9 cellular contexts compared by ENCODE assay signal in the genomic region with DNA sequence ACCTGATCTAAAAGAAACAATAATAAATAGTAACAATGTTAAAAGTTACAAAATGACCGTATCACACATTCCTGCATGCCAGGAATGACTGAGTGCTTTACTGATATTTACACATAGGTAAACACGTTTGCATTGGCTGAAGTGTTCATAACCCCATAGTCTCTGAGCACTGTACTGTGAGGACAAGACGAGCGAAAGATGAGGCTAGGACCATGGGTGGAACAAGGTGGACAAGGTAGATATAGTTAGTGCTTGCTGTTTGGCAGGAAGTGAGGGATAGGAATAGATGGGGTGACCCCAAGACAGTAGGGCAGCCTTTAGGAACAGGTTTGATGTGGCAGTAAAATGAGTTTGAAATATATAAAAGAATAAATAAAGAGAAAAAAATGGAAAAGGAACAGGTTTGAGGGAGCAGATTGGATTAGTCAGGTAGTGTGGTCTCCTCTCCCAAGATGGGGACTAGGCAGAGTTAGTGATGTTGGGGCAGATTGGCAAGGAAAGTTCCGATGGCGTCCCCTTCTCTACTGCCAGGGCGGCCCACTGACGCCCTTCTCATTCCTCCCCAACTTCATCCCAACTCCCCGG. TPM values are rescaled to one million over a fixed set of nuclear protein-coding genes. Genes with fewer than 3 reads are reported as not detected.
A peak's percentile ranks its signal among the peaks of the same experiment; 100 is the strongest.
DNase-seq lines count a peak whose midpoint lies in the region; ATAC-seq, FAIRE-seq and TF ChIP-seq lines count a peak whose summit lies in the region.
"Had no signal": no experiment of that assay in that cellular context is flagged by ENCODE, and none has a peak within 500 bp of the region (broad histone marks: within the 10 kb centered on the region; RNA-seq: fewer than 3 reads in every experiment).

No MANE protein-coding gene starts in this region.

- in situ Hi-C loops in GM12878 (cut with MboI): no loop called here
- in situ Hi-C loops in G401 (cut with HindIII; ENCODE audit: low sequenced_read_pairs): no loop called here

- POLR2A ChIA-PET in GM12878 (lab: Charles Lee): interaction anchor here (0.7 to 4.7 kb wide), 3 partner anchors 35 to 53 kb away, joined by 4 to 22 read pairs (median 4); partner anchors contain the start of gene TMEM208

- SMC1A ChIA-PET in GM12878 (lab: Charles Lee; ENCODE audit: uncharacterized antibody, unreplicated experiment): interaction anchor here (2.1 kb wide), 1 partner anchor 53 kb away, joined by 9 read pairs; no protein-coding TSS in a partner anchor

- TF ChIP-seq POLR2A in GM12878 (IDR thresholded peaks at IDR 0.05; ENCODE audit: low read depth, low read length): no peak

- BruUV-seq in GM12878 (replicated peaks; lab: Mats Ljungman, UMichigan): no TSS peak

- FAIRE-seq in GM12878 (lab: Jason Lieb, UNC): no peak
- FAIRE-seq in urothelium cell line (lab: Jason Lieb, UNC): no peak

- intact Hi-C loops in GM12878 (cut with micrococcal nuclease; ENCODE audit: unreplicated experiment): no loop called here

- RAD21 ChIA-PET in GM12878 (lab: Charles Lee; ENCODE audit: unreplicated experiment): interaction anchor here (1.2 to 1.4 kb wide), 2 partner anchors 21 to 53 kb away, joined by 3 to 4 read pairs; partner anchors contain the start of gene NOL3

- H3K9me3 ChIP-seq in GM12878 (replicated peaks; ENCODE audit: control insufficient read depth, insufficient read depth, low read length) (no peaks in the 10 kb centered on the region), mucosa of rectum (ENCODE audit: control insufficient read depth in 2 of 2, low read length in 2 of 2) (no peaks in the 10 kb centered on the region)

- no peak for TF ChIP-seq RAD21 in GM12878 (IDR thresholded peaks at IDR 0.05; ENCODE audit: insufficient read depth, low read depth, low read length)

- no peak for DNase-seq in HFF-Myc (ENCODE audit: extremely low read depth, low read depth)
- no peak for DNase-seq in GM12878 (ENCODE audit: low read depth, low spot score)
- DNase-seq in urothelium cell line (ENCODE audit: low spot score): no peak
- DNase-seq in NCI-H187 treated with DMSO at 0.1 percent for 48 hours (lab: John Stamatoyannopoulos, UW): no peak
- no peak for DNase-seq in G401 (ENCODE audit: low spot score)

- H3K36me3 ChIP-seq in ACC112 (ENCODE audit: insufficient read depth, low read length) (peaks cover 17% of the 10 kb centered on the region; the same call in 1 of the 2 replicates), GM12878 (ENCODE audit: control insufficient read depth in 2 of 2, insufficient read depth in 2 of 2, low read length in 1 of 2) (peaks cover 9 to 17% of the 10 kb centered on the region in 2 experiments), mucosa of rectum (ENCODE audit: control insufficient read depth in 2 of 2, insufficient read depth in 2 of 2, low read length in 2 of 2) (peaks cover 24 to 30% of the 10 kb centered on the region in 2 donors)

- H3K4me2 ChIP-seq in GM12878 (ENCODE audit: control insufficient read depth, insufficient read depth): peak overlapping the region; percentile 58

- CTCF ChIA-PET in GM12878 (lab: Yijun Ruan, JAX): interaction anchor here (1.6 kb wide), 1 partner anchor 173 kb away, joined by 5 read pairs; no protein-coding TSS in a partner anchor

- H3K79me2 ChIP-seq in ACC112 (ENCODE audit: control insufficient read depth, insufficient read depth, low read length, unreplicated experiment): peaks cover 36% of the 10 kb centered on the region
- peaks cover 23% of the 10 kb centered on the region for H3K79me2 ChIP-seq in GM12878 (ENCODE audit: control insufficient read depth, insufficient read depth, low read length)

- H3K4me1 ChIP-seq in ACC112 (ENCODE audit: control insufficient read depth, insufficient read depth, low read length, unreplicated experiment) (peaks cover 26% of the 10 kb centered on the region), GM12878 (ENCODE audit: control insufficient read depth, insufficient read depth, low read length) (peaks cover 8% of the 10 kb centered on the region), mucosa of rectum (ENCODE audit: control insufficient read depth in 2 of 2, insufficient read depth in 2 of 2, low read length in 2 of 2) (peaks cover 26 to 28% of the 10 kb centered on the region in 2 donors)

- peak overlapping the region; percentile 96 for H3K4me3 ChIP-seq in ACC112 (ENCODE audit: low read depth, low read length)
- peak overlapping the region; percentile 100 for H3K4me3 ChIP-seq in HFF-Myc (replicated peaks; ENCODE audit: low read depth, low read length)
- peak overlapping the region; percentile 99; the same call in 1 of the 2 replicates for H3K4me3 ChIP-seq in GM12878
- peak overlapping the region; percentile 57 to 90 for H3K4me3 ChIP-seq in mucosa of rectum (ENCODE audit: low read length in 2 of 2)

- no peak for TF ChIP-seq EP300 in GM12878 (IDR thresholded peaks at IDR 0.05; ENCODE audit: borderline replicate concordance in 1 of 2, control insufficient read depth in 1 of 2, low read depth in 2 of 2, low read length in 2 of 2)

- H3K27me3 ChIP-seq in ACC112 (ENCODE audit: insufficient read depth, low read length) (no peaks in the 10 kb centered on the region), GM12878 (replicated peaks in 1 of 2; ENCODE audit: control insufficient read depth in 2 of 2, insufficient read depth in 2 of 2, low read length in 1 of 2) (no peaks in the 10 kb centered on the region), mucosa of rectum (ENCODE audit: control insufficient read depth in 2 of 2, insufficient read depth in 2 of 2, low read length in 2 of 2) (no peaks in the 10 kb centered on the region)

- no peak; the same call in 2 of the 3 replicates for ATAC-seq in GM12878
- ATAC-seq in HG02571 (IDR thresholded peaks at IDR 0.05; ENCODE audit: unreplicated experiment): no peak

- H3K27ac ChIP-seq in ACC112 (ENCODE audit: low read depth, low read length) (no peak overlapping the region), GM12878 (ENCODE audit: control insufficient read depth, insufficient read depth) (no peak overlapping the region), mucosa of rectum (ENCODE audit: low read depth in 2 of 2, low read length in 2 of 2) (no peak overlapping the region)

- 24% methylated on average over 9 of the region's 9 CpGs for WGBS in GM12878 (ENCODE audit: insufficient coverage, insufficient replicate concordance, low lambda C conversion rate, missing lambda C conversion rate)

- peaks cover 7% of the 10 kb centered on the region for H4K20me1 ChIP-seq in GM12878 (ENCODE audit: control insufficient read depth, insufficient read depth)

- no peak for TF ChIP-seq CTCF in HFF-Myc (IDR thresholded peaks at IDR 0.05; ENCODE audit: low read depth, low read length, missing control alignments)
- TF ChIP-seq CTCF in GM12878 (IDR thresholded peaks at IDR 0.05 in 2 of 3, conservative IDR thresholded peaks at IDR 0.05 in 1 of 3; ENCODE audit: control insufficient read depth in 2 of 3, extremely low read depth in 1 of 3, insufficient read depth in 1 of 3, low read depth in 3 of 3, low read length in 3 of 3): no peak

- H2AFZ ChIP-seq in ACC112 (ENCODE audit: low read length, unreplicated experiment): no peak overlapping the region
- peak overlapping the region; percentile 45 for H2AFZ ChIP-seq in GM12878 (ENCODE audit: control insufficient read depth, low read depth, low read length)

- H3K9ac ChIP-seq in GM12878 (ENCODE audit: control insufficient read depth, insufficient read depth, low read length): 0 out of 2 replicates have a peak overlapping the region, but pooled peaks have one; percentile 3
- H3K9ac ChIP-seq in mucosa of rectum (ENCODE audit: low read depth in 1 of 2, low read length in 2 of 2): no peak overlapping the region

RNA-seq across cellular contexts. Expression of gene E2F4, which starts 0.5 kb away (rescaled TPM):
- total RNA-seq in GM12878 (2013; cell fraction: nucleolus; rRNA removed): 90.6 and 96.1 TPM in 2 replicates
- 105 and 116 TPM in 2 replicates for total RNA-seq in GM12878 (2014; rRNA removed)
- total RNA-seq in GM12878 (2014; rRNA removed; fragmentation: Illumina TruSeq; extraction: Trizol): 68.2 and 72.6 TPM in 2 replicates
- 96.7 and 108 TPM in 2 replicates for total RNA-seq in GM12878 (2021)
- 51.0 TPM for polyA plus RNA-seq in GM12878 (2011; ENCODE audit: low read depth)
- polyA plus RNA-seq in GM12878 (2011; rRNA removed): 42.7 and 75.6 TPM in 2 replicates
- 126 and 137 TPM in 2 replicates for polyA plus RNA-seq in GM12878 (2011; cell fraction: cytosol; rRNA removed)
- 235 and 287 TPM in 2 replicates for polyA plus RNA-seq in GM12878 (2011; cell fraction: nucleus; rRNA removed)
- 64.9 and 80.5 TPM in 2 replicates for polyA plus RNA-seq in GM12878 (2012)
- 38.3 and 88.0 TPM in 2 replicates for polyA plus RNA-seq in GM12878 (2014; fragmentation: Illumina TruSeq; extraction: Trizol)
- polyA plus RNA-seq in GM12878 (2014; fragmentation: Nextera tagmentation; extraction: Ambion mirVana): 10 to 100 TPM; 11.7 to 16.5 TPM
- polyA plus RNA-seq in GM12878 (2014; rRNA removed): 132 and 147 TPM in 2 replicates
- 100 to 1,000 TPM; 104 to 110 TPM for polyA plus RNA-seq in GM12878 (2016; fragmentation: Nextera tagmentation; extraction: Ambion mirVana)
- polyA minus RNA-seq in GM12878 (2011; rRNA and poly(A)+ RNA removed): 75.3 and 103 TPM in 2 replicates
- 28.5 and 40.3 TPM in 2 replicates for polyA minus RNA-seq in GM12878 (2011; cell fraction: cytosol; rRNA and poly(A)+ RNA removed)
- 62.7 and 107 TPM in 2 replicates for polyA minus RNA-seq in GM12878 (2011; cell fraction: nucleus; rRNA and poly(A)+ RNA removed)
- 95.3 and 123 TPM in 2 replicates for total RNA-seq in G401 (2014; rRNA removed; shearing (Covaris generic))

RNA-seq across cellular contexts. Expression of gene EXOC3L1, which starts 1.6 kb away (rescaled TPM):
- total RNA-seq in GM12878 (2013; cell fraction: nucleolus; rRNA removed): not detected in 2 replicates
- total RNA-seq in GM12878 (2014; rRNA removed): not detected in 2 replicates
- not detected in 2 replicates for total RNA-seq in GM12878 (2014; rRNA removed; fragmentation: Illumina TruSeq; extraction: Trizol)
- total RNA-seq in GM12878 (2021): not detected in 2 replicates
- not detected for polyA plus RNA-seq in GM12878 (2011; ENCODE audit: low read depth)
- not detected in 2 replicates for polyA plus RNA-seq in GM12878 (2011; rRNA removed)
- polyA plus RNA-seq in GM12878 (2011; cell fraction: cytosol; rRNA removed): 0.01 and 0.07 TPM in 2 replicates
- 0.04 TPM in 1 of 2 replicates, not detected in the other for polyA plus RNA-seq in GM12878 (2011; cell fraction: nucleus; rRNA removed)
- polyA plus RNA-seq in GM12878 (2012): not detected in 2 replicates
- polyA plus RNA-seq in GM12878 (2014; fragmentation: Illumina TruSeq; extraction: Trizol): not detected in 2 replicates
- not detected for polyA plus RNA-seq in GM12878 (2014; fragmentation: Nextera tagmentation; extraction: Ambion mirVana)
- polyA plus RNA-seq in GM12878 (2014; rRNA removed): 0.03 TPM in 1 of 2 replicates, not detected in the other
- under 1 TPM; 0.07 to 0.42 TPM for polyA plus RNA-seq in GM12878 (2016; fragmentation: Nextera tagmentation; extraction: Ambion mirVana)
- polyA minus RNA-seq in GM12878 (2011; rRNA and poly(A)+ RNA removed): not detected in 2 replicates
- polyA minus RNA-seq in GM12878 (2011; cell fraction: cytosol; rRNA and poly(A)+ RNA removed): not detected in 2 replicates
- polyA minus RNA-seq in GM12878 (2011; cell fraction: nucleus; rRNA and poly(A)+ RNA removed): not detected in 2 replicates
- total RNA-seq in G401 (2014; rRNA removed; shearing (Covaris generic)): 0.24 and 0.25 TPM in 2 replicates
- total RNA-seq: NCI-H460 had no signal

RNA-seq across cellular contexts. Expression of gene ELMO3, which starts 7.4 kb away (rescaled TPM):
- total RNA-seq in GM12878 (2013; cell fraction: nucleolus; rRNA removed): 7.4 and 7.7 TPM in 2 replicates
- 2.9 and 3.3 TPM in 2 replicates for total RNA-seq in GM12878 (2014; rRNA removed)
- total RNA-seq in GM12878 (2014; rRNA removed; fragmentation: Illumina TruSeq; extraction: Trizol): 0.83 and 0.85 TPM in 2 replicates
- total RNA-seq in GM12878 (2021): 4.7 TPM in 2 replicates
- 0.55 TPM for polyA plus RNA-seq in GM12878 (2011; ENCODE audit: low read depth)
- 1.4 and 2.3 TPM in 2 replicates for polyA plus RNA-seq in GM12878 (2011; rRNA removed)
- 2.3 and 4.2 TPM in 2 replicates for polyA plus RNA-seq in GM12878 (2011; cell fraction: cytosol; rRNA removed)
- polyA plus RNA-seq in GM12878 (2011; cell fraction: nucleus; rRNA removed): 33.6 and 41.6 TPM in 2 replicates
- 2.2 and 2.3 TPM in 2 replicates for polyA plus RNA-seq in GM12878 (2012)
- 0.08 and 0.46 TPM in 2 replicates for polyA plus RNA-seq in GM12878 (2014; fragmentation: Illumina TruSeq; extraction: Trizol)
- polyA plus RNA-seq in GM12878 (2014; fragmentation: Nextera tagmentation; extraction: Ambion mirVana): under 1 TPM in 1 of 2 experiments, not detected in 1; 0.05 TPM
- polyA plus RNA-seq in GM12878 (2014; rRNA removed): 4.2 and 4.6 TPM in 2 replicates
- under 1 TPM; 0.64 to 0.96 TPM for polyA plus RNA-seq in GM12878 (2016; fragmentation: Nextera tagmentation; extraction: Ambion mirVana)
- 0.44 and 1.9 TPM in 2 replicates for polyA minus RNA-seq in GM12878 (2011; rRNA and poly(A)+ RNA removed)
- 0.80 TPM in 1 of 2 replicates, not detected in the other for polyA minus RNA-seq in GM12878 (2011; cell fraction: cytosol; rRNA and poly(A)+ RNA removed)
- polyA minus RNA-seq in GM12878 (2011; cell fraction: nucleus; rRNA and poly(A)+ RNA removed): 4.0 and 7.6 TPM in 2 replicates
- total RNA-seq in G401 (2014; rRNA removed; shearing (Covaris generic)): 0.61 and 1.0 TPM in 2 replicates

RNA-seq across cellular contexts. Expression of gene MATCAP1, which starts 7.7 kb away (rescaled TPM):
- 43.8 and 52.6 TPM in 2 replicates for total RNA-seq in GM12878 (2013; cell fraction: nucleolus; rRNA removed)
- total RNA-seq in GM12878 (2014; rRNA removed) (11.3 and 11.6 TPM in 2 replicates), GM12878 (2014; rRNA removed; fragmentation: Illumina TruSeq; extraction: Trizol) (7.0 and 7.8 TPM in 2 replicates), GM12878 (2021) (18.3 and 18.8 TPM in 2 replicates)
- 9.8 TPM for polyA plus RNA-seq in GM12878 (2011; ENCODE audit: low read depth)
- polyA plus RNA-seq in GM12878 (2011; rRNA removed) (15.5 and 20.1 TPM in 2 replicates), GM12878 (2014; fragmentation: Illumina TruSeq; extraction: Trizol) (7.2 and 9.5 TPM in 2 replicates), GM12878 (2014; fragmentation: Nextera tagmentation; extraction: Ambion mirVana) (1 to 10 TPM; 2.8 to 6.6 TPM), GM12878 (2014; rRNA removed) (25.8 and 28.9 TPM in 2 replicates), GM12878 (2016; fragmentation: Nextera tagmentation; extraction: Ambion mirVana) (1 to 10 TPM; 5.6 to 7.6 TPM)
- polyA plus RNA-seq in GM12878 (2011; cell fraction: cytosol; rRNA removed): 28.8 and 36.3 TPM in 2 replicates
- polyA plus RNA-seq in GM12878 (2011; cell fraction: nucleus; rRNA removed): 244 and 246 TPM in 2 replicates
- polyA plus RNA-seq in GM12878 (2012): 22.5 and 23.5 TPM in 2 replicates
- 9.6 and 23.4 TPM in 2 replicates for polyA minus RNA-seq in GM12878 (2011; rRNA and poly(A)+ RNA removed)
- 5.3 and 10.4 TPM in 2 replicates for polyA minus RNA-seq in GM12878 (2011; cell fraction: cytosol; rRNA and poly(A)+ RNA removed)
- 33.2 and 41.7 TPM in 2 replicates for polyA minus RNA-seq in GM12878 (2011; cell fraction: nucleus; rRNA and poly(A)+ RNA removed)
- 19.1 and 33.4 TPM in 2 replicates for total RNA-seq in G401 (2014; rRNA removed; shearing (Covaris generic))

RNA-seq across cellular contexts. Expression of gene NOL3, which starts 21.2 kb away (rescaled TPM):
- 59.6 and 65.7 TPM in 2 replicates for total RNA-seq in GM12878 (2013; cell fraction: nucleolus; rRNA removed)
- total RNA-seq in GM12878 (2014; rRNA removed) (4.3 and 4.5 TPM in 2 replicates), GM12878 (2014; rRNA removed; fragmentation: Illumina TruSeq; extraction: Trizol) (1.5 and 2.3 TPM in 2 replicates), GM12878 (2021) (5.0 and 5.3 TPM in 2 replicates)
- 7.8 TPM for polyA plus RNA-seq in GM12878 (2011; ENCODE audit: low read depth)
- polyA plus RNA-seq in GM12878 (2011; rRNA removed) (18.4 and 19.5 TPM in 2 replicates), GM12878 (2014; fragmentation: Illumina TruSeq; extraction: Trizol) (3.0 and 4.2 TPM in 2 replicates), GM12878 (2014; fragmentation: Nextera tagmentation; extraction: Ambion mirVana) (under 1 TPM; 0.31 to 0.44 TPM), GM12878 (2014; rRNA removed) (4.8 and 5.8 TPM in 2 replicates), GM12878 (2016; fragmentation: Nextera tagmentation; extraction: Ambion mirVana) (1 to 10 TPM; 1.6 to 2.4 TPM)
- polyA plus RNA-seq in GM12878 (2011; cell fraction: cytosol; rRNA removed): 12.9 and 13.1 TPM in 2 replicates
- polyA plus RNA-seq in GM12878 (2011; cell fraction: nucleus; rRNA removed): 47.9 and 53.2 TPM in 2 replicates
- polyA plus RNA-seq in GM12878 (2012): 21.1 and 24.3 TPM in 2 replicates
- polyA minus RNA-seq in GM12878 (2011; rRNA and poly(A)+ RNA removed): 9.1 and 9.5 TPM in 2 replicates
- polyA minus RNA-seq in GM12878 (2011; cell fraction: cytosol; rRNA and poly(A)+ RNA removed): 1.2 TPM in 1 of 2 replicates, not detected in the other
- polyA minus RNA-seq in GM12878 (2011; cell fraction: nucleus; rRNA and poly(A)+ RNA removed): 5.7 and 8.5 TPM in 2 replicates
- 13.4 and 17.5 TPM in 2 replicates for total RNA-seq in G401 (2014; rRNA removed; shearing (Covaris generic))
